14 cellular contexts compared by ENCODE assay signal in the genomic region with DNA sequence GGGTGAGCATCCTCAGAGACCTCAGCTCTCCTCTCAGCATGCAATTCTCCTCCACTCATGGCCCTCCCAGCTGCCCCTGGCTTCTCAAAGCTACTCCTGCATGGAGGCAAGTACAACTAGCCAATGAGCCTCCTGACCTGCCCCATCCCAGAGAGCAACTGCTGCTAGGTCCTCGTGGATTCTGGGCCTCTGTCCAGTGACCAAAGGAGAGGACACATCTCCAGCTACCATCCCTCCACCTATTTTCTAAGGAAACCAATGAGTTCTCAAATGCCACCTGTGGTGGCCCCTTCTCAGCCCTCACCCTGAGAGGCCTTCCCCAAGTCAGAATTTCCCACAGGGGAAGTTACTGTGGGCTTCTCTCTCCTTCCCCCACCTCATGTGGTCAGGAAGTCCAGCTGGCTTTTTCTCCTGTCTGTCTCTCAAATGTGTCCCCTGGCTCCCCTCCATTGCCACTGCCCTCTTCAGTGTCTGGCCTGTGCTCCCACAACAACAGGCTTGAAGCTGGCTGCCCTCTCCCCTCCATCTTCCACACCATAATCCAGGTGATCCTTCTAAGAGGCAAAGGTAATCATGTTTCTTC. TPM values are rescaled to one million over a fixed set of nuclear protein-coding genes. Genes with fewer than 3 reads are reported as not detected.
DNase-seq lines count a peak whose midpoint lies in the region; ATAC-seq and TF ChIP-seq lines count a peak whose summit lies in the region.
"Had no signal": no experiment of that assay in that cellular context is flagged by ENCODE, and none has a peak within 500 bp of the region (broad histone marks: within the 10 kb centered on the region; RNA-seq: fewer than 3 reads in every experiment).

No MANE protein-coding gene starts in this region.

- H3K9ac ChIP-seq in mammary epithelial cell (ENCODE audit: insufficient read depth, low read length) (no peak overlapping the region), Karpas-422 (ENCODE audit: low read length) (no peak overlapping the region)

- peaks cover 42% of the 10 kb centered on the region for H3K4me1 Mint-ChIP-seq in activated CD4-positive, alpha-beta T cell treated with anti-CD3 and anti-CD28 coated beads for 36 hours

- no peak overlapping the region for H3K4me3 Mint-ChIP-seq in activated CD4-positive, alpha-beta T cell treated with anti-CD3 and anti-CD28 coated beads for 36 hours

- no peaks in the 10 kb centered on the region for H3K9me3 Mint-ChIP-seq in activated CD4-positive, alpha-beta T cell treated with anti-CD3 and anti-CD28 coated beads for 36 hours (ENCODE audit: low read depth)

- intact Hi-C loops in activated CD4-positive, alpha-beta T cell treated with anti-CD3 and anti-CD28 coated beads for 36 hours (cut with DNase I, micrococcal nuclease) = loop anchor here in 1 of 2 experiments (5.0 kb wide), 2 partner anchors 143 to 188 kb away; no protein-coding TSS in a partner anchor
- intact Hi-C loops in mammary epithelial cell (cut with micrococcal nuclease) = loop anchor here (5.0 kb wide), 1 partner anchor 37 kb away; no protein-coding TSS in a partner anchor

- peak overlapping the region; percentile 36 for H2AFZ ChIP-seq in mammary epithelial cell (ENCODE audit: low read depth, low read length)
- no peak overlapping the region for H2AFZ ChIP-seq in Karpas-422 (ENCODE audit: low read length)

- dilution Hi-C loops in mammary epithelial cell (cut with HindIII; ENCODE audit: low sequenced_read_pairs) = no loop called here

- CTCF ChIA-PET in activated CD4-positive, alpha-beta T cell treated with anti-CD3 and anti-CD28 coated beads for 36 hours (lab: Charles Lee) = interaction anchor here (0.6 to 0.7 kb wide), 2 partner anchors 1018 to 1091 kb away, joined by 3 read pairs; no protein-coding TSS in a partner anchor
- CTCF ChIA-PET in mammary epithelial cell (lab: Charles Lee; ENCODE audit: low non-redundant PET) = no interaction called here

- H3K27me3 Mint-ChIP-seq in activated CD4-positive, alpha-beta T cell treated with anti-CD3 and anti-CD28 coated beads for 36 hours = no peaks in the 10 kb centered on the region

- H3K27ac ChIP-seq in KOPT-K1 (ENCODE audit: low read depth, low read length, poor library complexity, severe bottlenecking) = peak overlapping the region; percentile 98
- H3K27ac ChIP-seq in mammary epithelial cell (ENCODE audit: insufficient read depth, low read depth, low read length) = no peak overlapping the region
- peak overlapping the region; percentile 37 for H3K27ac ChIP-seq in neutrophil
- H3K27ac ChIP-seq in Karpas-422 (ENCODE audit: low read length) = no peak overlapping the region
- H3K27ac ChIP-seq: vagina had no signal

- H3K4me3 ChIP-seq in mammary epithelial cell (replicated peaks in 1 of 3; ENCODE audit: insufficient read depth in 1 of 3, low read depth in 2 of 3, low read length in 3 of 3) = no peak overlapping the region
- H3K4me3 ChIP-seq in neutrophil (ENCODE audit: low read depth in 1 of 2, low read length in 1 of 2) = no peak overlapping the region
- no peak overlapping the region for H3K4me3 ChIP-seq in Karpas-422 (ENCODE audit: low read length)
- H3K4me3 ChIP-seq: smooth muscle cell, vagina had no signal

- H3K4me2 ChIP-seq in mammary epithelial cell (ENCODE audit: insufficient read depth, low read depth, low read length) (no peak overlapping the region), Karpas-422 (ENCODE audit: low read depth, low read length, poor library complexity, severe bottlenecking) (no peak overlapping the region)
- H3K4me2 ChIP-seq: smooth muscle cell had no signal

- no peaks in the 10 kb centered on the region for H4K20me1 ChIP-seq in mammary epithelial cell (ENCODE audit: insufficient read depth, low read length)
- H4K20me1 ChIP-seq in Karpas-422 (ENCODE audit: insufficient read depth, low read depth, low read length) = no peaks in the 10 kb centered on the region

- no peak for ATAC-seq in activated CD4-positive, alpha-beta T cell treated with anti-CD3 and anti-CD28 coated beads for 36 hours

- H3K9me3 ChIP-seq in KOPT-K1 (ENCODE audit: insufficient read depth, low read length, poor library complexity, severe bottlenecking) (no peaks in the 10 kb centered on the region), mammary epithelial cell (replicated peaks; ENCODE audit: insufficient read depth, low read length) (no peaks in the 10 kb centered on the region), neutrophil (no peaks in the 10 kb centered on the region), Karpas-422 (ENCODE audit: low read length) (no peaks in the 10 kb centered on the region)
- H3K9me3 ChIP-seq: vagina had no signal

- H3K27me3 ChIP-seq in mammary epithelial cell (ENCODE audit: insufficient read depth, low read length) (no peaks in the 10 kb centered on the region), neutrophil (no peaks in the 10 kb centered on the region), Karpas-422 (ENCODE audit: low read length) (no peaks in the 10 kb centered on the region)
- H3K27me3 ChIP-seq: vagina had no signal

- POLR2A ChIA-PET in activated CD4-positive, alpha-beta T cell treated with anti-CD3 and anti-CD28 coated beads for 36 hours (lab: Charles Lee) = no interaction called here

- H3K27ac Mint-ChIP-seq in activated CD4-positive, alpha-beta T cell treated with anti-CD3 and anti-CD28 coated beads for 36 hours = peak overlapping the region; percentile 73

- in situ Hi-C loops in mammary epithelial cell (cut with MboI; ENCODE audit: low sequenced_read_pairs in 2 of 2) (no loop called here), ACHN (cut with HindIII; ENCODE audit: low pct_ligation_motif_present, low pct_unique_long_range_greater_than_20kb, low sequenced_read_pairs) (no loop called here)

- WGBS in mammary epithelial cell (ENCODE audit: low coverage, missing lambda C conversion rate) = no CpG with 5 or more reads among the region's 1 CpG

- no peaks in the 10 kb centered on the region for H3K36me3 ChIP-seq in KOPT-K1 (ENCODE audit: insufficient read depth, low read length)
- no peaks in the 10 kb centered on the region for H3K36me3 ChIP-seq in mammary epithelial cell (ENCODE audit: insufficient read depth, low read length)
- H3K36me3 ChIP-seq in neutrophil = no peaks in the 10 kb centered on the region
- no peaks in the 10 kb centered on the region for H3K36me3 ChIP-seq in Karpas-422 (ENCODE audit: insufficient read depth, low read length)
- H3K36me3 ChIP-seq: vagina had no signal

- H3K9me2 ChIP-seq in Karpas-422 (replicated peaks; ENCODE audit: insufficient read depth, low read length) = no peaks in the 10 kb centered on the region

- DNase-seq in activated CD4-positive, alpha-beta T cell treated with anti-CD3 and anti-CD28 coated beads for 36 hours = no peak
- DNase-seq in activated CD4-positive, alpha-beta T cell treated with anti-CD3 and anti-CD28 coated beads, Interleukin-2, amount 50 U/mL, for 4 hours = no peak
- DNase-seq in mammary epithelial cell (no peak), NCI-H774 (lab: John Stamatoyannopoulos, UW) (no peak), ACHN (no peak), Karpas-422 (no peak)
- DNase-seq: activated CD4-positive, CD25-positive, alpha-beta regulatory T cell treated with anti-CD3 and anti-CD28 coated beads, Interleukin-2, amount 50 U/mL, for 72 hours; NCI-H1048; SIG-M5 had no signal

- H3K36me3 Mint-ChIP-seq in activated CD4-positive, alpha-beta T cell treated with anti-CD3 and anti-CD28 coated beads for 36 hours (ENCODE audit: low read depth) = no peaks in the 10 kb centered on the region

- peaks cover 5% of the 10 kb centered on the region for H3K79me2 ChIP-seq in mammary epithelial cell (ENCODE audit: insufficient read depth, low read length)
- H3K79me2 ChIP-seq in Karpas-422 (ENCODE audit: low read length) = no peaks in the 10 kb centered on the region

- BruUV-seq in mammary epithelial cell (replicated peaks; lab: Mats Ljungman, UMichigan) = no TSS peak

- H3K4me1 ChIP-seq in mammary epithelial cell (ENCODE audit: insufficient read depth, low read length) (peaks cover 47% of the 10 kb centered on the region), neutrophil (ENCODE audit: control insufficient read depth in 1 of 2, insufficient read depth in 1 of 2, low read depth in 1 of 2, low read length in 1 of 2) (peaks cover 38 to 43% of the 10 kb centered on the region in 2 experiments), Karpas-422 (ENCODE audit: low read length) (no peaks in the 10 kb centered on the region)

- TF ChIP-seq CTCF in mammary epithelial cell (conservative IDR thresholded peaks at IDR 0.05 in 1 of 2, IDR thresholded peaks at IDR 0.05 in 1 of 2; ENCODE audit: extremely low read depth in 1 of 2, insufficient read depth in 1 of 2, low read depth in 1 of 2, low read length in 2 of 2) (no peak), neutrophil (IDR thresholded peaks at IDR 0.05) (no peak)

RNA-seq across cellular contexts. Expression of a gene that starts 43.0 kb away (rescaled TPM):
- total RNA-seq in activated CD4-positive, alpha-beta T cell treated with anti-CD3 and anti-CD28 coated beads for 36 hours = under 1 TPM; 0.30 to 0.50 TPM
- total RNA-seq in mammary epithelial cell = not detected
- not detected for polyA plus RNA-seq in mammary epithelial cell
- not detected for polyA minus RNA-seq in mammary epithelial cell
- total RNA-seq in Karpas-422 (2014; rRNA removed; shearing (Covaris generic); ENCODE audit: low replicate concordance) = not detected in 2 replicates
- total RNA-seq: NCI-H460, smooth muscle cell, vagina had no signal
- polyA plus RNA-seq: smooth muscle cell had no signal

Comparison
In these comparisons a context has a peak if more than half of its experiments do, and no peak if none do; other contexts are left out.
1. H3K27ac ChIP-seq: peak in KOPT-K1 (single experiment) and neutrophil (single experiment); none in mammary epithelial cell (single experiment) and Karpas-422 (single experiment).